In genomic region chr7:44629825-44630580, GRCh38 we compare ENCODE assay signal across 10 cellular contexts. TPM values are rescaled to one million over a fixed set of nuclear protein-coding genes. Genes with fewer than 3 reads are reported as not detected.
DNase-seq lines count a peak whose midpoint lies in the region; ATAC-seq and TF ChIP-seq lines count a peak whose summit lies in the region.
"Had no signal": no experiment of that assay in that cellular context is flagged by ENCODE, and none has a peak within 500 bp of the region (broad histone marks: within the 10 kb centered on the region; RNA-seq: fewer than 3 reads in every experiment).

No MANE protein-coding gene starts in this region.

- no peaks in the 10 kb centered on the region; the same call in 1 of the 2 replicates for H3K36me3 ChIP-seq in KMS-11 (ENCODE audit: insufficient read depth)

- peak overlapping the region; percentile 94 for H3K27ac Mint-ChIP-seq in activated CD8-positive, alpha-beta memory T cell treated with anti-CD3 and anti-CD28 coated beads, Interleukin-2, amount 10 ng/mL, durations not matched to agents 7 days and 5 days
- peak overlapping the region; percentile 19 to 94 (median 89) for H3K27ac Mint-ChIP-seq in brain
- peak overlapping the region; percentile 34 to 48 for H3K27ac Mint-ChIP-seq in stimulated activated naive CD8-positive, alpha-beta T cell treated with anti-CD3 and anti-CD28 coated beads, Interleukin-15, amount 100 ng/mL, for 72 hours

- peaks cover 20% of the 10 kb centered on the region; the same call in 1 of the 2 replicates for H3K79me2 ChIP-seq in KMS-11 (ENCODE audit: insufficient read depth, low read depth)

- CTCF ChIA-PET in activated CD8-positive, alpha-beta memory T cell treated with anti-CD3 and anti-CD28 coated beads, Interleukin-2, amount 10 ng/mL, durations not matched to agents 7 days and 5 days (lab: Charles Lee) = interaction anchor here (0.7 to 2.6 kb wide), 4 partner anchors 7 to 61 kb away, joined by 3 to 10 read pairs (median 6); partner anchors contain the start of gene OGDH

- H3K4me3 ChIP-seq in KMS-11 (IDR thresholded peaks at IDR 0.05; ENCODE audit: insufficient read depth, low read depth, low read length) = no peak overlapping the region

- no peaks in the 10 kb centered on the region for H3K27me3 Mint-ChIP-seq in activated CD8-positive, alpha-beta memory T cell treated with anti-CD3 and anti-CD28 coated beads, Interleukin-2, amount 10 ng/mL, durations not matched to agents 7 days and 5 days
- H3K27me3 Mint-ChIP-seq in brain = no peaks in the 10 kb centered on the region
- H3K27me3 Mint-ChIP-seq in stimulated activated naive CD8-positive, alpha-beta T cell treated with anti-CD3 and anti-CD28 coated beads, Interleukin-15, amount 100 ng/mL, for 72 hours = no peaks in the 10 kb centered on the region

- H3K27ac ChIP-seq in KMS-11 = peak overlapping the region; percentile 91

- no peak overlapping the region for H3K4me3 Mint-ChIP-seq in activated CD8-positive, alpha-beta memory T cell treated with anti-CD3 and anti-CD28 coated beads, Interleukin-2, amount 10 ng/mL, durations not matched to agents 7 days and 5 days
- peak overlapping the region in 1 of 5 experiments; percentile 37 for H3K4me3 Mint-ChIP-seq in brain
- peak overlapping the region in 1 of 2 donors; percentile 12 for H3K4me3 Mint-ChIP-seq in stimulated activated naive CD8-positive, alpha-beta T cell treated with anti-CD3 and anti-CD28 coated beads, Interleukin-15, amount 100 ng/mL, for 72 hours

- peak overlapping the region; percentile 91 for H3K4me2 ChIP-seq in KMS-11

- peaks cover 100% of the 10 kb centered on the region for H3K4me1 ChIP-seq in KMS-11 (ENCODE audit: low read depth, poor library complexity, severe bottlenecking)

- no peak for ATAC-seq in activated CD8-positive, alpha-beta memory T cell treated with anti-CD3 and anti-CD28 coated beads, Interleukin-2, amount 10 ng/mL, durations not matched to agents 7 days and 5 days
- ATAC-seq in stimulated activated naive CD8-positive, alpha-beta T cell treated with anti-CD3 and anti-CD28 coated beads, Interleukin-15, amount 100 ng/mL, for 72 hours = no peak

- peak overlapping the region; percentile 7; the same call in 1 of the 2 replicates for H3K9ac ChIP-seq in KMS-11

- TF ChIP-seq CTCF in KMS-11 (conservative IDR thresholded peaks at IDR 0.05; ENCODE audit: low read depth, low read length) = no peak
- no peak for TF ChIP-seq CTCF in brain (conservative IDR thresholded peaks at IDR 0.05)

- H3K27me3 ChIP-seq in KMS-11 (ENCODE audit: insufficient read depth, low read depth) = no peaks in the 10 kb centered on the region

- H4K20me1 ChIP-seq in KMS-11 (ENCODE audit: insufficient read depth) = no peaks in the 10 kb centered on the region

- no peaks in the 10 kb centered on the region for H3K9me3 Mint-ChIP-seq in activated CD8-positive, alpha-beta memory T cell treated with anti-CD3 and anti-CD28 coated beads, Interleukin-2, amount 10 ng/mL, durations not matched to agents 7 days and 5 days (ENCODE audit: low read depth)
- H3K9me3 Mint-ChIP-seq in brain = no peaks in the 10 kb centered on the region
- H3K9me3 Mint-ChIP-seq in stimulated activated naive CD8-positive, alpha-beta T cell treated with anti-CD3 and anti-CD28 coated beads, Interleukin-15, amount 100 ng/mL, for 72 hours = no peaks in the 10 kb centered on the region

- peaks cover 75% of the 10 kb centered on the region for H3K4me1 Mint-ChIP-seq in activated CD8-positive, alpha-beta memory T cell treated with anti-CD3 and anti-CD28 coated beads, Interleukin-2, amount 10 ng/mL, durations not matched to agents 7 days and 5 days
- H3K4me1 Mint-ChIP-seq in brain = peaks cover 71% of the 10 kb centered on the region
- peaks cover 68% of the 10 kb centered on the region for H3K4me1 Mint-ChIP-seq in stimulated activated naive CD8-positive, alpha-beta T cell treated with anti-CD3 and anti-CD28 coated beads, Interleukin-15, amount 100 ng/mL, for 72 hours

- DNase-seq in activated CD8-positive, alpha-beta memory T cell treated with anti-CD3 and anti-CD28 coated beads, Interleukin-2, amount 10 ng/mL, durations not matched to agents 7 days and 5 days = no peak
- no peak for DNase-seq in activated CD8-positive, alpha-beta memory T cell treated with anti-CD3 and anti-CD28 coated beads, Interleukin-2, amount 50 U/mL, for 4 hours
- no peak for DNase-seq in stimulated activated naive CD8-positive, alpha-beta T cell treated with anti-CD3 and anti-CD28 coated beads, Interleukin-15, amount 100 ng/mL, for 72 hours
- DNase-seq in NK-92 (lab: John Stamatoyannopoulos, UW; ENCODE audit: unreplicated experiment) = no peak
- DNase-seq in COLO829 (ENCODE audit: low spot score) = no peak
- no peak for DNase-seq in activated CD4-positive, alpha-beta T cell treated with anti-CD3 and anti-CD28 coated beads for 4 hours
- DNase-seq: aorta, IMR-90 had no signal

- H2AFZ ChIP-seq in KMS-11 (ENCODE audit: low read depth) = no peak overlapping the region

- peaks cover 48% of the 10 kb centered on the region for H3K36me3 Mint-ChIP-seq in activated CD8-positive, alpha-beta memory T cell treated with anti-CD3 and anti-CD28 coated beads, Interleukin-2, amount 10 ng/mL, durations not matched to agents 7 days and 5 days
- H3K36me3 Mint-ChIP-seq in brain = peaks cover 32% of the 10 kb centered on the region

RNA-seq across cellular contexts. Expression of gene OGDH, which starts 23.6 kb away (rescaled TPM):
- total RNA-seq in activated CD8-positive, alpha-beta memory T cell treated with anti-CD3 and anti-CD28 coated beads, Interleukin-2, amount 10 ng/mL, durations not matched to agents 7 days and 5 days = 100 to 1,000 TPM; 134 to 136 TPM
- 177 TPM for polyA plus RNA-seq in brain (ENCODE audit: insufficient read depth, low read depth, low replicate concordance)

RNA-seq across cellular contexts. Expression of gene TMED4, which starts 48.0 kb away (rescaled TPM):
- total RNA-seq in activated CD8-positive, alpha-beta memory T cell treated with anti-CD3 and anti-CD28 coated beads, Interleukin-2, amount 10 ng/mL, durations not matched to agents 7 days and 5 days = 10 to 100 TPM; 74.8 to 77.4 TPM
- 96.9 TPM for polyA plus RNA-seq in brain (ENCODE audit: insufficient read depth, low read depth, low replicate concordance)

RNA-seq across cellular contexts. Expression of gene DDX56, which starts 56.3 kb away (rescaled TPM):
- 100 to 1,000 TPM in 1 of 2 experiments, 10 to 100 TPM in 1; 97.4 to 102 TPM for total RNA-seq in activated CD8-positive, alpha-beta memory T cell treated with anti-CD3 and anti-CD28 coated beads, Interleukin-2, amount 10 ng/mL, durations not matched to agents 7 days and 5 days
- 62.8 TPM for polyA plus RNA-seq in brain (ENCODE audit: insufficient read depth, low read depth, low replicate concordance)

Comparison
In these comparisons a context has a peak if more than half of its experiments do, and no peak if none do; other contexts are left out.
1. H3K27ac Mint-ChIP-seq: peak in every context shown above with its lines; median percentile 94 in activated CD8-positive, alpha-beta memory T cell treated with anti-CD3 and anti-CD28 coated beads, Interleukin-2, amount 10 ng/mL, durations not matched to agents 7 days and 5 days; 89 in brain; 41 in stimulated activated naive CD8-positive, alpha-beta T cell treated with anti-CD3 and anti-CD28 coated beads, Interleukin-15, amount 100 ng/mL, for 72 hours.